8 cellular contexts compared by ENCODE assay signal in the genomic region with DNA sequence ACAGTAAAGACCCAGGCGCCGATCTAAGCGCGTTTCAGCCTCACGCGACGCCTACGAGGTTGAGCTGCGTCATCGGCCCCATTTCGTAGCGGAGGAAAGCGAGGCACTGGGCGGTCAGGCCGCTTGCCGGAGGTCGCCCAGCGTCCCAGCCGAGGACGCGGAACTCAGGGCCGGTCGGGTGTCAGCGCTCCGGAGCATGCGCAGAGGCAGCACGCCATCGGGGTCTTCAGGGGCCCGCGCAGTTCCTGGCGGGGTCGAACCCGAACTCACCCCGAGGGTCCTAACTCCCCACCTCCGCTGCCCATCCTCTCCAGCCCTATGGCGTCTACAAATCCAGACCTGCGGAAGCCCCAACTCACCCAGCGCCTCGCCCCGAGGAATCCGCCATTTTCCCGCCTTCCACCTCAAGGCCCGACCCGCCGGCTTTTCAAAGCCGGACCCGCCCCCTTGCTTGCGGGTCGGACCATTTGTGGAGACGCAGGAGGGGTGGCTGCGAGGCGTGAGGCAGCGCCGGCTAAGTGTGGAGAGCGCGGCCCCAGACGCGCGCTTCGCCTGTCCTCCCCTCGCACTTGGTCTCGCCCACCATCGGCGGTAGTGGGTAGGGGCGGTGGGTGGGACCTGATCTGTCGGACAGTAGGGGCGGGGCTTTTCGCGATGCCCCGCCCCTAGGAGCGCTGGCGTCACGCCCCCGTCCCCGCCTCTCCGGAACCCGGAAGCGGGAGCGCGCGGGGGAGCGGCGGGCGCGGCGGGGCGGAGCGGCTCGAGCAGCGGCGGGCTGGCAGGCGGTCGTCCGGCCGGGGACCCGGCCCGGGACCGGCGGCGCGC. TPM values are rescaled to one million over a fixed set of nuclear protein-coding genes. Genes with fewer than 3 reads are reported as not detected.
A peak's percentile ranks its signal among the peaks of the same experiment; 100 is the strongest.
DNase-seq lines count a peak whose midpoint lies in the region; ATAC-seq, FAIRE-seq and TF ChIP-seq lines count a peak whose summit lies in the region.

A gene with protein sequence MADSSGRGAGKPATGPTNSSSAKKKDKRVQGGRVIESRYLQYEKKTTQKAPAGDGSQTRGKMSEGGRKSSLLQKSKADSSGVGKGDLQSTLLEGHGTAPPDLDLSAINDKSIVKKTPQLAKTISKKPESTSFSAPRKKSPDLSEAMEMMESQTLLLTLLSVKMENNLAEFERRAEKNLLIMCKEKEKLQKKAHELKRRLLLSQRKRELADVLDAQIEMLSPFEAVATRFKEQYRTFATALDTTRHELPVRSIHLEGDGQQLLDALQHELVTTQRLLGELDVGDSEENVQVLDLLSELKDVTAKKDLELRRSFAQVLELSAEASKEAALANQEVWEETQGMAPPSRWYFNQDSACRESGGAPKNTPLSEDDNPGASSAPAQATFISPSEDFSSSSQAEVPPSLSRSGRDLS (minus strand): TSS at position 418 of the 825 bp plus-strand sequence. CDS start 30 bp downstream, at position 388.
A gene with protein sequence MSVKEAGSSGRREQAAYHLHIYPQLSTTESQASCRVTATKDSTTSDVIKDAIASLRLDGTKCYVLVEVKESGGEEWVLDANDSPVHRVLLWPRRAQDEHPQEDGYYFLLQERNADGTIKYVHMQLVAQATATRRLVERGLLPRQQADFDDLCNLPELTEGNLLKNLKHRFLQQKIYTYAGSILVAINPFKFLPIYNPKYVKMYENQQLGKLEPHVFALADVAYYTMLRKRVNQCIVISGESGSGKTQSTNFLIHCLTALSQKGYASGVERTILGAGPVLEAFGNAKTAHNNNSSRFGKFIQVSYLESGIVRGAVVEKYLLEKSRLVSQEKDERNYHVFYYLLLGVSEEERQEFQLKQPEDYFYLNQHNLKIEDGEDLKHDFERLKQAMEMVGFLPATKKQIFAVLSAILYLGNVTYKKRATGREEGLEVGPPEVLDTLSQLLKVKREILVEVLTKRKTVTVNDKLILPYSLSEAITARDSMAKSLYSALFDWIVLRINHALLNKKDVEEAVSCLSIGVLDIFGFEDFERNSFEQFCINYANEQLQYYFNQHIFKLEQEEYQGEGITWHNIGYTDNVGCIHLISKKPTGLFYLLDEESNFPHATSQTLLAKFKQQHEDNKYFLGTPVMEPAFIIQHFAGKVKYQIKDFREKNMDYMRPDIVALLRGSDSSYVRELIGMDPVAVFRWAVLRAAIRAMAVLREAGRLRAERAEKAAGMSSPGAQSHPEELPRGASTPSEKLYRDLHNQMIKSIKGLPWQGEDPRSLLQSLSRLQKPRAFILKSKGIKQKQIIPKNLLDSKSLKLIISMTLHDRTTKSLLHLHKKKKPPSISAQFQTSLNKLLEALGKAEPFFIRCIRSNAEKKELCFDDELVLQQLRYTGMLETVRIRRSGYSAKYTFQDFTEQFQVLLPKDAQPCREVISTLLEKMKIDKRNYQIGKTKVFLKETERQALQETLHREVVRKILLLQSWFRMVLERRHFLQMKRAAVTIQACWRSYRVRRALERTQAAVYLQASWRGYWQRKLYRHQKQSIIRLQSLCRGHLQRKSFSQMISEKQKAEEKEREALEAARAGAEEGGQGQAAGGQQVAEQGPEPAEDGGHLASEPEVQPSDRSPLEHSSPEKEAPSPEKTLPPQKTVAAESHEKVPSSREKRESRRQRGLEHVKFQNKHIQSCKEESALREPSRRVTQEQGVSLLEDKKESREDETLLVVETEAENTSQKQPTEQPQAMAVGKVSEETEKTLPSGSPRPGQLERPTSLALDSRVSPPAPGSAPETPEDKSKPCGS (N-terminal part only) (plus strand): TSS at position 743 of the 825 bp plus-strand sequence. CDS start 25,941 bp downstream, outside the sequence.

- peak within 1 kb of the TSS; percentile 94 for H3K27ac Mint-ChIP-seq in WTC11

- WGBS in small intestine, 3 donors = 0 to 1% (median 0%) methylated on average over 78 to 101 of the region's 101 CpGs

- H3K4me1 Mint-ChIP-seq in WTC11 = peaks cover 56% of the 10 kb centered on the region

- H3K4me3 Mint-ChIP-seq in WTC11 = peak within 1 kb of the TSS; percentile 98

- TF ChIP-seq CTCF in WTC11 (IDR thresholded peaks at IDR 0.05) = no peak
- TF ChIP-seq CTCF in cardiac fibroblast (IDR thresholded peaks at IDR 0.05; ENCODE audit: low read depth, low read length) = no peak

- POLR2A ChIA-PET in WTC11 (lab: Charles Lee) = interaction anchor here (0.6 to 0.8 kb wide), 2 partner anchors 139 to 151 kb away, joined by 3 to 4 read pairs; a partner anchor contains a TSS

- peak; percentile 98 for DNase-seq in AG08396 (ENCODE audit: low spot score)
- peak; percentile 96 for DNase-seq in NCI-H345 (lab: John Stamatoyannopoulos, UW)
- DNase-seq in WTC11 (ENCODE audit: low spot score) = peak; percentile 100
- DNase-seq in cardiac fibroblast (ENCODE audit: low read depth in 2 of 2) = peak; percentile 100
- peak; percentile 97 for DNase-seq in iPS-NIHi11 (ENCODE audit: low spot score)
- DNase-seq in small intestine = peak; percentile 99

- FAIRE-seq in small intestine (lab: Jason Lieb, UNC) = no peak

- no peaks in the 10 kb centered on the region for H3K27me3 ChIP-seq in small intestine (ENCODE audit: control insufficient read depth in 2 of 2, insufficient read depth in 2 of 2, low read length in 2 of 2)

- H3K27me3 Mint-ChIP-seq in WTC11 (ENCODE audit: low read depth) = peaks cover 2% of the 10 kb centered on the region; the same call in 1 of the 2 replicates

- H3K36me3 Mint-ChIP-seq in WTC11 = peaks cover 19% of the 10 kb centered on the region

- ATAC-seq in GM19023 (IDR thresholded peaks at IDR 0.05; ENCODE audit: unreplicated experiment) (peak; percentile 63), HG03196 (IDR thresholded peaks at IDR 0.05; ENCODE audit: unreplicated experiment) (peak; percentile 74), WTC11 (peak; percentile 96)

- no peaks in the 10 kb centered on the region for H3K9me3 ChIP-seq in small intestine (ENCODE audit: control insufficient read depth, low read depth)

- peaks cover 2 to 9% of the 10 kb centered on the region in 2 donors for H3K4me1 ChIP-seq in small intestine (ENCODE audit: control insufficient read depth in 2 of 2, insufficient read depth in 1 of 2, low read depth in 1 of 2, low read length in 1 of 2)

- no peaks in the 10 kb centered on the region for H3K36me3 ChIP-seq in small intestine (ENCODE audit: control insufficient read depth in 2 of 2, insufficient read depth in 2 of 2, low read length in 2 of 2)

- H3K4me3 ChIP-seq in cardiac fibroblast (replicated peaks in 1 of 2; ENCODE audit: low read depth in 2 of 2, low read length in 2 of 2) = peak within 1 kb of the TSS; percentile 93 to 97
- peak within 1 kb of the TSS; percentile 85 to 89 for H3K4me3 ChIP-seq in small intestine (ENCODE audit: low read depth in 1 of 2, low read length in 2 of 2)

- no peaks in the 10 kb centered on the region for H3K9me3 Mint-ChIP-seq in WTC11

- CTCF ChIA-PET in WTC11 (lab: Charles Lee) = interaction anchor here (0.6 kb wide), 2 partner anchors 414 to 821 kb away, joined by 3 to 6 read pairs; no protein-coding TSS in a partner anchor

- H3K27ac ChIP-seq in small intestine (ENCODE audit: low read depth in 1 of 2, low read length in 1 of 2) = peak within 1 kb of the TSS; percentile 60 to 91

TF ChIP-seq in WTC11, 78 proteins besides CTCF, POLR2A, EP300 and RAD21 (continues in another document):
- TF ChIP-seq NR3C1 (CRISPR knock-in tag; conservative IDR thresholded peaks at IDR 0.05; ENCODE audit: low read depth) = no peak
- no peak for TF ChIP-seq TEAD1 (CRISPR knock-in tag; IDR thresholded peaks at IDR 0.05)
- TF ChIP-seq NFYB (CRISPR knock-in tag; conservative IDR thresholded peaks at IDR 0.05; ENCODE audit: low read depth) = 0 out of 2 replicates have a peak, but pooled peaks have one; percentile 13
- TF ChIP-seq, protein P1, sequence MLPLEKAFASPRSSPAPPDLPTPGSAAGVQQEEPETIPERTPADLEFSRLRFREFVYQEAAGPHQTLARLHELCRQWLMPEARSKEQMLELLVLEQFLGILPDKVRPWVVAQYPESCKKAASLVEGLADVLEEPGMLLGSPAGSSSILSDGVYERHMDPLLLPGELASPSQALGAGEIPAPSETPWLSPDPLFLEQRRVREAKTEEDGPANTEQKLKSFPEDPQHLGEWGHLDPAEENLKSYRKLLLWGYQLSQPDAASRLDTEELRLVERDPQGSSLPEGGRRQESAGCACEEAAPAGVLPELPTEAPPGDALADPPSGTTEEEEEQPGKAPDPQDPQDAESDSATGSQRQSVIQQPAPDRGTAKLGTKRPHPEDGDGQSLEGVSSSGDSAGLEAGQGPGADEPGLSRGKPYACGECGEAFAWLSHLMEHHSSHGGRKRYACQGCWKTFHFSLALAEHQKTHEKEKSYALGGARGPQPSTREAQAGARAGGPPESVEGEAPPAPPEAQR (CRISPR knock-in tag; IDR thresholded peaks at IDR 0.05) = no peak
- TF ChIP-seq ZNF396 (CRISPR knock-in tag; IDR thresholded peaks at IDR 0.05; ENCODE audit: borderline replicate concordance) = no peak
- peak; percentile 87 for TF ChIP-seq RELA (CRISPR knock-in tag; IDR thresholded peaks at IDR 0.05; ENCODE audit: borderline replicate concordance)
- TF ChIP-seq NFATC4 (CRISPR knock-in tag; IDR thresholded peaks at IDR 0.05) = 0 out of 2 replicates have a peak, but pooled peaks have one; percentile 5
- TF ChIP-seq, protein P2, sequence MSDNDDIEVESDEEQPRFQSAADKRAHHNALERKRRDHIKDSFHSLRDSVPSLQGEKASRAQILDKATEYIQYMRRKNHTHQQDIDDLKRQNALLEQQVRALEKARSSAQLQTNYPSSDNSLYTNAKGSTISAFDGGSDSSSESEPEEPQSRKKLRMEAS (CRISPR knock-in tag; IDR thresholded peaks at IDR 0.05) = peak; percentile 68
- TF ChIP-seq, protein P3, sequence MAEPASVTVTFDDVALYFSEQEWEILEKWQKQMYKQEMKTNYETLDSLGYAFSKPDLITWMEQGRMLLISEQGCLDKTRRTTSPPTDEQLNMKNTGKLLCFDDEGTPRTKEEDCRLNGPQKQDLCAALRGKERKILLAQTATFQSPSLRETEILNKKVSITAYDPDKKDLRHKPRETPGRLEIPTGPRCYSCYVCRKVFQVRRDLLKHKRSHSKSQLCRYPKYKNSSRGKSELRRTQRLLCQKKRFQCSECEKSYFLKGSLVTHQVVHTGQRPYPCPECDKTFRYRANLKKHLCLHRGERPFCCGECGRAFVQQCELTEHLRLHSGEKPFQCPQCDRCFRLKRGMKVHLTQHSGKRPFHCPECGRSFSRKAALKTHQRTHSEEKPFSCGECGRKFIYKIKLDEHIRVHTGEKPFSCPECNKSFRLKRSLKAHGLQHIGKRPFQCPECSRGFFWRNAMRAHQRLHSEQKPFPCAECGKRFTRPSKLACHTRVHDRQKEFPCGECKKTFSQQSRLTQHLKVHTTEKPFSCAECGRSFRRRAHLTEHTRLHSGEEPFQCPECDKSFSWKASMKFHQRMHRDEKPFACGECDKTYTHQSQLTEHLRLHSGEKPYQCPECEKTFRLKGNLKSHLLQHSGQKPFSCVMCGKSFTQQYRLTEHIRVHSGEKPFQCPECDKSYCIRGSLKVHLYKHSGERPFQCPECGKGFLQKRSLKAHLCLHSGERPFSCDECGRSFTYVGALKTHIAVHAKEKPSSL (CRISPR knock-in tag; conservative IDR thresholded peaks at IDR 0.05) = no peak
- TF ChIP-seq JUN (CRISPR knock-in tag; IDR thresholded peaks at IDR 0.05) = 0 out of 2 replicates have a peak, but pooled peaks have one; percentile 26

RNA-seq across cellular contexts. Expression of the first gene that starts in this region (rescaled TPM):
- 27.9 to 29.9 TPM (median 29.7 TPM) in 3 replicates for total RNA-seq in WTC11 (2021)
- polyA plus RNA-seq in small intestine = 10 to 100 TPM in 2 of 3 donors, 1 to 10 TPM in 1; 9.9 to 16.5 (median 16.5) TPM

RNA-seq across cellular contexts. Expression of the second gene that starts in this region (rescaled TPM):
- 70.3 to 94.3 TPM (median 73.4 TPM) in 3 replicates for total RNA-seq in WTC11 (2021)
- 10 to 100 TPM; 31.6 to 62.1 (median 53.2) TPM for polyA plus RNA-seq in small intestine

Comparison
In these comparisons a context has a peak if more than half of its experiments do, and no peak if none do; other contexts are left out.
1. Peak in every context shown above with its lines: DNase-seq, ATAC-seq, H3K4me3 ChIP-seq and H3K27ac ChIP-seq.